8 cellular contexts compared by ENCODE assay signal in genomic region chr3:33437556-33438283, GRCh38. TPM values are rescaled to one million over a fixed set of nuclear protein-coding genes. Genes with fewer than 3 reads are reported as not detected.
DNase-seq lines count a peak whose midpoint lies in the region; ATAC-seq and TF ChIP-seq lines count a peak whose summit lies in the region.

No MANE protein-coding gene starts in this region.

- intact Hi-C loops in esophagus muscularis mucosa (cut with DNase I): no loop called here

- no peak overlapping the region for H2AFZ ChIP-seq in parathyroid adenoma

- H3K27me3 ChIP-seq in esophagus muscularis mucosa (no peaks in the 10 kb centered on the region), parathyroid adenoma (ENCODE audit: control insufficient read depth, insufficient read depth, low read length) (no peaks in the 10 kb centered on the region)

- TF ChIP-seq CTCF in GM12875 (IDR thresholded peaks at IDR 0.05; ENCODE audit: borderline replicate concordance, insufficient read depth, low read depth, low read length) (no peak), esophagus muscularis mucosa (IDR thresholded peaks at IDR 0.05) (no peak), parathyroid adenoma (IDR thresholded peaks at IDR 0.05) (no peak)

- no peak overlapping the region for H3K9ac ChIP-seq in parathyroid adenoma

- H3K4me1 ChIP-seq in esophagus muscularis mucosa (peaks cover 53 to 65% (median 60%) of the 10 kb centered on the region in 4 donors), parathyroid adenoma (no peaks in the 10 kb centered on the region)

- no peak for ATAC-seq in HG03039 (IDR thresholded peaks at IDR 0.05; ENCODE audit: unreplicated experiment)

- H3K4me2 ChIP-seq in parathyroid adenoma (ENCODE audit: low read length): peak overlapping the region; percentile 66

- H3K79me2 ChIP-seq in parathyroid adenoma: peaks cover 38% of the 10 kb centered on the region

- 50% methylated on average over 3 of the region's 3 CpGs for WGBS in esophagus muscularis mucosa

- H3K36me3 ChIP-seq in esophagus muscularis mucosa (no peaks in the 10 kb centered on the region), parathyroid adenoma (ENCODE audit: control insufficient read depth, insufficient read depth, low read length) (no peaks in the 10 kb centered on the region)

- H3K27ac ChIP-seq in esophagus muscularis mucosa (replicated peaks in 1 of 4): peak overlapping the region; percentile 93 to 98 (median 94)
- no peak overlapping the region for H3K27ac ChIP-seq in parathyroid adenoma

- TF ChIP-seq EP300 in esophagus muscularis mucosa (IDR thresholded peaks at IDR 0.05): no peak

- TF ChIP-seq POLR2A in esophagus muscularis mucosa (IDR thresholded peaks at IDR 0.05; ENCODE audit: low read depth): no peak

- H3K9me3 ChIP-seq in esophagus muscularis mucosa: no peaks in the 10 kb centered on the region
- no peaks in the 10 kb centered on the region for H3K9me3 ChIP-seq in parathyroid adenoma (ENCODE audit: control insufficient read depth, low read length)

- H3K4me3 ChIP-seq in GM12875 (ENCODE audit: low read depth, low read length) (peak overlapping the region; percentile 99), esophagus muscularis mucosa (peak overlapping the region; percentile 84 to 94 (median 94)), parathyroid adenoma (ENCODE audit: low read depth, low read length) (peak overlapping the region; percentile 89)

- DNase-seq in RPMI7951 (ENCODE audit: low read depth) (peak; percentile 58), esophagus muscularis mucosa (ENCODE audit: extremely low spot score) (no peak), NCI-H187 treated with DMSO at 0.1 percent for 48 hours (lab: John Stamatoyannopoulos, UW) (no peak), NCI-H774 (lab: John Stamatoyannopoulos, UW) (no peak), SHP77 treated with DMSO at 0.1 percent for 48 hours (lab: John Stamatoyannopoulos, UW) (no peak)

RNA-seq across cellular contexts. Expression of gene UBP1, which starts 2.5 kb away (rescaled TPM):
- total RNA-seq in RPMI7951 (2014; rRNA removed; shearing (Covaris generic)): 30.8 and 32.0 TPM in 2 replicates
- 10 to 100 TPM; 68.4 to 78.3 (median 76.9) TPM for total RNA-seq in esophagus muscularis mucosa
